Comparison of ENCODE assay signal across 8 cellular contexts in genomic region chr10:70558871-70559810, GRCh38. TPM values are rescaled to one million over a fixed set of nuclear protein-coding genes. Genes with fewer than 3 reads are reported as not detected.
DNase-seq lines count a peak whose midpoint lies in the region; ATAC-seq and TF ChIP-seq lines count a peak whose summit lies in the region.

No MANE protein-coding gene starts in this region.

- no peaks in the 10 kb centered on the region for H3K9me3 Mint-ChIP-seq in CD4-positive, alpha-beta memory T cell
- no peaks in the 10 kb centered on the region for H3K9me3 Mint-ChIP-seq in endothelial cell (ENCODE audit: unreplicated experiment)
- H3K9me3 Mint-ChIP-seq in natural killer cell treated with Interleukin-12 subunit alpha and Interleukin-12 subunit beta and Interleukin-15 and Interleukin-18, amount 100 ng/mL, for 72 hours: no peaks in the 10 kb centered on the region
- H3K9me3 Mint-ChIP-seq in stimulated activated naive CD8-positive, alpha-beta T cell treated with anti-CD3 and anti-CD28 coated beads, Interleukin-15, amount 100 ng/mL, for 72 hours: no peaks in the 10 kb centered on the region

- intact Hi-C loops in CD4-positive, alpha-beta memory T cell (cut with micrococcal nuclease): loop anchor here (1.0 to 10.0 kb wide), 4 partner anchors 19 to 200 kb away; partner anchors contain the start of gene PRF1

- H3K27ac Mint-ChIP-seq in CD4-positive, alpha-beta memory T cell: peak overlapping the region in 5 of 7 donors; percentile 1 to 77 (median 32)
- H3K27ac Mint-ChIP-seq in endothelial cell (ENCODE audit: unreplicated experiment): peak overlapping the region; percentile 68
- peak overlapping the region; percentile 84 to 92 for H3K27ac Mint-ChIP-seq in natural killer cell treated with Interleukin-12 subunit alpha and Interleukin-12 subunit beta and Interleukin-15 and Interleukin-18, amount 100 ng/mL, for 72 hours
- H3K27ac Mint-ChIP-seq in stimulated activated naive CD8-positive, alpha-beta T cell treated with anti-CD3 and anti-CD28 coated beads, Interleukin-15, amount 100 ng/mL, for 72 hours: peak overlapping the region; percentile 59 to 89

- no peaks in the 10 kb centered on the region for H3K27me3 Mint-ChIP-seq in CD4-positive, alpha-beta memory T cell
- H3K27me3 Mint-ChIP-seq in endothelial cell (ENCODE audit: unreplicated experiment): peaks cover 30% of the 10 kb centered on the region
- no peaks in the 10 kb centered on the region for H3K27me3 Mint-ChIP-seq in natural killer cell treated with Interleukin-12 subunit alpha and Interleukin-12 subunit beta and Interleukin-15 and Interleukin-18, amount 100 ng/mL, for 72 hours
- no peaks in the 10 kb centered on the region for H3K27me3 Mint-ChIP-seq in stimulated activated naive CD8-positive, alpha-beta T cell treated with anti-CD3 and anti-CD28 coated beads, Interleukin-15, amount 100 ng/mL, for 72 hours

- CTCF ChIA-PET in CD4-positive, alpha-beta memory T cell (lab: Charles Lee; ENCODE audit: partially characterized antibody): interaction anchor here (0.7 to 5.3 kb wide), 17 partner anchors 9 to 337 kb away, joined by 3 to 41 read pairs (median 5); no protein-coding TSS in a partner anchor

- no peak overlapping the region for H3K27ac ChIP-seq in CD4-positive, alpha-beta memory T cell (ENCODE audit: low read depth, low read length)

- peak; percentile 66 for ATAC-seq in GM21737 (IDR thresholded peaks at IDR 0.05; ENCODE audit: unreplicated experiment)
- peak; percentile 95 for ATAC-seq in natural killer cell treated with Interleukin-12 subunit alpha and Interleukin-12 subunit beta and Interleukin-15 and Interleukin-18, amount 100 ng/mL, for 72 hours
- ATAC-seq in stimulated activated naive CD8-positive, alpha-beta T cell treated with anti-CD3 and anti-CD28 coated beads, Interleukin-15, amount 100 ng/mL, for 72 hours: peak; percentile 93

- no peaks in the 10 kb centered on the region for H3K36me3 ChIP-seq in CD4-positive, alpha-beta memory T cell (ENCODE audit: insufficient read depth, low read length)

- H3K4me1 ChIP-seq in CD4-positive, alpha-beta memory T cell (ENCODE audit: insufficient read depth, low read length): peaks cover 9% of the 10 kb centered on the region

- POLR2A ChIA-PET in CD4-positive, alpha-beta memory T cell (lab: Charles Lee; ENCODE audit: partially characterized antibody): interaction anchor here (0.7 to 1.0 kb wide), 3 partner anchors 44 to 82 kb away, joined by 3 to 5 read pairs (median 4); partner anchors contain the start of gene PRF1

- peak; percentile 45 to 66 (median 53) for DNase-seq in CD4-positive, alpha-beta memory T cell
- DNase-seq in NCI-H1694 treated with DMSO at 0.1 percent for 48 hours (lab: John Stamatoyannopoulos, UW) (peak; percentile 53), endothelial cell (ENCODE audit: low spot score) (peak; percentile 50), LoVo (ENCODE audit: low spot score) (no peak)
- peak; percentile 91 for DNase-seq in activated CD8-positive, alpha-beta memory T cell treated with anti-CD3 and anti-CD28 coated beads for 24 hours
- DNase-seq in natural killer cell treated with Interleukin-12 subunit alpha and Interleukin-12 subunit beta and Interleukin-15 and Interleukin-18, amount 100 ng/mL, for 72 hours (ENCODE audit: low spot score): peak; percentile 92
- DNase-seq in stimulated activated naive CD8-positive, alpha-beta T cell treated with anti-CD3 and anti-CD28 coated beads, Interleukin-15, amount 100 ng/mL, for 72 hours: peak; percentile 74 to 81

- H3K4me1 Mint-ChIP-seq in CD4-positive, alpha-beta memory T cell: peaks cover 8 to 15% (median 13%) of the 10 kb centered on the region in 4 donors
- H3K4me1 Mint-ChIP-seq in endothelial cell (ENCODE audit: unreplicated experiment): peaks cover 42% of the 10 kb centered on the region
- H3K4me1 Mint-ChIP-seq in natural killer cell treated with Interleukin-12 subunit alpha and Interleukin-12 subunit beta and Interleukin-15 and Interleukin-18, amount 100 ng/mL, for 72 hours (ENCODE audit: low read depth in 2 of 2): peaks cover 35 to 37% of the 10 kb centered on the region in 2 donors
- H3K4me1 Mint-ChIP-seq in stimulated activated naive CD8-positive, alpha-beta T cell treated with anti-CD3 and anti-CD28 coated beads, Interleukin-15, amount 100 ng/mL, for 72 hours: peaks cover 43% of the 10 kb centered on the region

- H3K27me3 ChIP-seq in CD4-positive, alpha-beta memory T cell (ENCODE audit: insufficient read depth, low read length): no peaks in the 10 kb centered on the region

- H3K9me3 ChIP-seq in CD4-positive, alpha-beta memory T cell (ENCODE audit: control insufficient read depth in 1 of 2, low read length in 2 of 2): no peaks in the 10 kb centered on the region

- no peak overlapping the region for H3K4me3 ChIP-seq in CD4-positive, alpha-beta memory T cell (ENCODE audit: low read length in 2 of 2)

- peak overlapping the region; percentile 72 to 90 (median 84) for H3K4me3 Mint-ChIP-seq in CD4-positive, alpha-beta memory T cell
- peak overlapping the region; percentile 77 for H3K4me3 Mint-ChIP-seq in endothelial cell (ENCODE audit: unreplicated experiment)
- peak overlapping the region; percentile 84 for H3K4me3 Mint-ChIP-seq in natural killer cell treated with Interleukin-12 subunit alpha and Interleukin-12 subunit beta and Interleukin-15 and Interleukin-18, amount 100 ng/mL, for 72 hours
- H3K4me3 Mint-ChIP-seq in stimulated activated naive CD8-positive, alpha-beta T cell treated with anti-CD3 and anti-CD28 coated beads, Interleukin-15, amount 100 ng/mL, for 72 hours: peak overlapping the region; percentile 79 to 81

- peak; percentile 52 for TF ChIP-seq CTCF in endothelial cell (IDR thresholded peaks at IDR 0.05; ENCODE audit: unreplicated experiment)

- no peaks in the 10 kb centered on the region for H3K36me3 Mint-ChIP-seq in CD4-positive, alpha-beta memory T cell
- peaks cover 40% of the 10 kb centered on the region for H3K36me3 Mint-ChIP-seq in endothelial cell (ENCODE audit: low read depth, unreplicated experiment)
- H3K36me3 Mint-ChIP-seq in natural killer cell treated with Interleukin-12 subunit alpha and Interleukin-12 subunit beta and Interleukin-15 and Interleukin-18, amount 100 ng/mL, for 72 hours: no peaks in the 10 kb centered on the region

RNA-seq across cellular contexts. Expression of gene PRF1, which starts 43.4 kb away (rescaled TPM):
- 10 to 100 TPM; 18.0 to 19.5 TPM for total RNA-seq in CD4-positive, alpha-beta memory T cell
- polyA plus RNA-seq in CD4-positive, alpha-beta memory T cell: 10 to 100 TPM; 65.0 to 67.5 TPM
- total RNA-seq in endothelial cell (ENCODE audit: unreplicated experiment): not detected
- 1,000 to 10,000 TPM in 1 of 2 donors, 100 to 1,000 TPM in 1; 497 to 1,157 TPM for total RNA-seq in natural killer cell treated with Interleukin-12 subunit alpha and Interleukin-12 subunit beta and Interleukin-15 and Interleukin-18, amount 100 ng/mL, for 72 hours

Comparison
In these comparisons a context has a peak if more than half of its experiments do, and no peak if none do; other contexts are left out.
1. H3K27ac Mint-ChIP-seq: peak in every context shown above with its lines; median percentile 88 in natural killer cell treated with Interleukin-12 subunit alpha and Interleukin-12 subunit beta and Interleukin-15 and Interleukin-18, amount 100 ng/mL, for 72 hours; 74 in stimulated activated naive CD8-positive, alpha-beta T cell treated with anti-CD3 and anti-CD28 coated beads, Interleukin-15, amount 100 ng/mL, for 72 hours; 68 in endothelial cell; 32 in CD4-positive, alpha-beta memory T cell.
2. RNA of gene PRF1, which starts 43.4 kb away (total RNA-seq): 497 to 1,157 TPM in natural killer cell treated with Interleukin-12 subunit alpha and Interleukin-12 subunit beta and Interleukin-15 and Interleukin-18, amount 100 ng/mL, for 72 hours; 18.0 to 19.5 TPM in CD4-positive, alpha-beta memory T cell and not detected in endothelial cell (single experiment); every median in the first group is over 10 times any median in the second.
3. Peak in every context shown above with its lines, with median percentiles within 50 percentile points of each other: H3K4me3 Mint-ChIP-seq and ATAC-seq.